18 cellular contexts compared by ENCODE assay signal in genomic region chr19:32309711-32310390, GRCh38. TPM values are rescaled to one million over a fixed set of nuclear protein-coding genes. Genes with fewer than 3 reads are reported as not detected.
DNase-seq lines count a peak whose midpoint lies in the region; ATAC-seq and TF ChIP-seq lines count a peak whose summit lies in the region.
"Had no signal": no experiment of that assay in that cellular context is flagged by ENCODE, and none has a peak within 500 bp of the region (broad histone marks: within the 10 kb centered on the region; RNA-seq: fewer than 3 reads in every experiment).

No MANE protein-coding gene starts in this region.

- peak; percentile 33; the same call in 1 of the 2 replicates for ATAC-seq in WTC11
- ATAC-seq in CD4-positive, alpha-beta T cell (ENCODE audit: poor library complexity), result no peak

- H4K20me1 ChIP-seq in neural progenitor cell (ENCODE audit: low read depth), result no peaks in the 10 kb centered on the region

- peak; percentile 23 for DNase-seq in AG08396 (ENCODE audit: low spot score)
- peak; percentile 45 for DNase-seq in Calu3
- DNase-seq in WTC11 (ENCODE audit: low spot score), result no peak
- DNase-seq in neural progenitor cell (ENCODE audit: low spot score), result no peak
- no peak for DNase-seq in CD4-positive, alpha-beta T cell
- DNase-seq in brain microvascular endothelial cell, result no peak
- DNase-seq in stimulated activated CD4-positive, alpha-beta T cell treated with anti-CD3 and anti-CD28 coated beads, Interleukin-12 subunit alpha, Interleukin-12 subunit beta, amount 100 ng/mL, for 4 hours, result no peak
- DNase-seq: Caco-2; DMS79; MM.1S; NCI-H1417 treated with DMSO at 0.1 percent for 48 hours; NCI-H2029; NCI-H524 treated with DMSO at 0.1 percent for 48 hours; NK-92 treated with Interleukin-12 subunit alpha and Interleukin-12 subunit beta, amount 100 ng/mL, for 24 hours; OCI-M1; RPMI8226 had no signal

- H3K4me2 ChIP-seq in neural progenitor cell, result no peak overlapping the region

- H3K36me3 Mint-ChIP-seq in Calu3 (ENCODE audit: insufficient read depth, unreplicated experiment), result no peaks in the 10 kb centered on the region
- H3K36me3 Mint-ChIP-seq in WTC11, result no peaks in the 10 kb centered on the region
- H3K36me3 Mint-ChIP-seq in neural progenitor cell, result no peaks in the 10 kb centered on the region
- no peaks in the 10 kb centered on the region for H3K36me3 Mint-ChIP-seq in CD4-positive, alpha-beta T cell (ENCODE audit: low read depth)
- H3K36me3 Mint-ChIP-seq: CD14-positive monocyte had no signal

- H3K36me3 ChIP-seq in neural progenitor cell (no peaks in the 10 kb centered on the region), brain microvascular endothelial cell (replicated peaks) (no peaks in the 10 kb centered on the region)
- H3K36me3 ChIP-seq: SJSA1 had no signal

- no peak overlapping the region for H3K27ac Mint-ChIP-seq in Calu3 (ENCODE audit: unreplicated experiment)
- peak overlapping the region; percentile 89 for H3K27ac Mint-ChIP-seq in WTC11
- peak overlapping the region; percentile 59 for H3K27ac Mint-ChIP-seq in neural progenitor cell
- H3K27ac Mint-ChIP-seq in CD4-positive, alpha-beta T cell, result no peak overlapping the region
- H3K27ac Mint-ChIP-seq: CD14-positive monocyte had no signal

- H3K9me3 ChIP-seq in neural progenitor cell (ENCODE audit: low read depth), result no peaks in the 10 kb centered on the region
- H3K9me3 ChIP-seq in CD4-positive, alpha-beta T cell (ENCODE audit: control insufficient read depth, low read length), result no peaks in the 10 kb centered on the region
- H3K9me3 ChIP-seq: Caco-2, SJSA1 had no signal

- no peak overlapping the region for H2AFZ ChIP-seq in neural progenitor cell (replicated peaks)

- POLR2A ChIA-PET in WTC11 (lab: Charles Lee), result interaction anchor here (0.5 kb wide), 1 partner anchor 239 kb away, joined by 6 read pairs; no protein-coding TSS in a partner anchor
- POLR2A ChIA-PET in CD4-positive, alpha-beta T cell (lab: Charles Lee), result no interaction called here

- H3K4me3 ChIP-seq in neural progenitor cell (no peak overlapping the region), brain microvascular endothelial cell (ENCODE audit: low read depth, low read length) (no peak overlapping the region)
- H3K4me3 ChIP-seq: SJSA1 had no signal

- BruUV-seq in Calu3 (replicated peaks; lab: Mats Ljungman, UMichigan), result no TSS peak

- H3K27ac ChIP-seq in neural progenitor cell (no peak overlapping the region), brain microvascular endothelial cell (no peak overlapping the region)
- H3K27ac ChIP-seq in CD4-positive, alpha-beta T cell (ENCODE audit: low read depth, low read length), result no peak overlapping the region
- H3K27ac ChIP-seq: SJSA1 had no signal

- intact Hi-C loops in Calu3 (cut with micrococcal nuclease; ENCODE audit: unreplicated experiment), result no loop called here
- intact Hi-C loops in CD4-positive, alpha-beta T cell (cut with DNase I, micrococcal nuclease), result no loop called here

- H3K4me3 Mint-ChIP-seq in Calu3 (ENCODE audit: low read depth, unreplicated experiment), result peak overlapping the region; percentile 58
- H3K4me3 Mint-ChIP-seq in WTC11, result no peak overlapping the region
- H3K4me3 Mint-ChIP-seq in neural progenitor cell, result no peak overlapping the region
- no peak overlapping the region for H3K4me3 Mint-ChIP-seq in CD4-positive, alpha-beta T cell

- H3K27me3 Mint-ChIP-seq in Calu3 (ENCODE audit: unreplicated experiment), result peaks cover 89% of the 10 kb centered on the region
- H3K27me3 Mint-ChIP-seq in WTC11 (ENCODE audit: low read depth), result no peaks in the 10 kb centered on the region
- no peaks in the 10 kb centered on the region for H3K27me3 Mint-ChIP-seq in neural progenitor cell (ENCODE audit: insufficient read depth, low read depth)
- peaks cover 51% of the 10 kb centered on the region for H3K27me3 Mint-ChIP-seq in CD4-positive, alpha-beta T cell

- H3K4me1 Mint-ChIP-seq in Calu3 (ENCODE audit: low read depth, unreplicated experiment), result peaks cover 10% of the 10 kb centered on the region
- H3K4me1 Mint-ChIP-seq in WTC11, result peaks cover 35% of the 10 kb centered on the region
- peaks cover 23% of the 10 kb centered on the region for H3K4me1 Mint-ChIP-seq in neural progenitor cell
- no peaks in the 10 kb centered on the region for H3K4me1 Mint-ChIP-seq in CD4-positive, alpha-beta T cell (ENCODE audit: low read depth)
- H3K4me1 Mint-ChIP-seq: CD14-positive monocyte had no signal

- H3K9me3 Mint-ChIP-seq in Calu3 (ENCODE audit: low read depth, unreplicated experiment), result no peaks in the 10 kb centered on the region
- no peaks in the 10 kb centered on the region for H3K9me3 Mint-ChIP-seq in WTC11
- no peaks in the 10 kb centered on the region for H3K9me3 Mint-ChIP-seq in neural progenitor cell
- no peaks in the 10 kb centered on the region for H3K9me3 Mint-ChIP-seq in CD4-positive, alpha-beta T cell

- H3K27me3 ChIP-seq in neural progenitor cell (no peaks in the 10 kb centered on the region), brain microvascular endothelial cell (replicated peaks) (no peaks in the 10 kb centered on the region)
- H3K27me3 ChIP-seq in CD4-positive, alpha-beta T cell (ENCODE audit: control insufficient read depth, insufficient read depth, low read length), result peaks cover 13% of the 10 kb centered on the region
- H3K27me3 ChIP-seq: SJSA1 had no signal

- no peaks in the 10 kb centered on the region for H3K79me2 ChIP-seq in neural progenitor cell (ENCODE audit: low read depth)

- in situ Hi-C loops in brain microvascular endothelial cell (cut with HindIII; ENCODE audit: low pct_ligation_motif_present, low sequenced_read_pairs), result no loop called here

- CTCF ChIA-PET in Calu3 (lab: Charles Lee), result interaction anchor here (1.2 kb wide), 1 partner anchor 9 kb away, joined by 4 read pairs; no protein-coding TSS in a partner anchor
- CTCF ChIA-PET in WTC11 (lab: Charles Lee), result interaction anchor here (1.3 kb wide), 1 partner anchor 9 kb away, joined by 8 read pairs; no protein-coding TSS in a partner anchor
- CTCF ChIA-PET in CD4-positive, alpha-beta T cell (lab: Charles Lee), result no interaction called here

- H3F3A ChIP-seq in neural progenitor cell (ENCODE audit: low read depth), result no peaks in the 10 kb centered on the region

- TF ChIP-seq CTCF in Calu3 (IDR thresholded peaks at IDR 0.05; ENCODE audit: unreplicated experiment) (no peak), WTC11 (IDR thresholded peaks at IDR 0.05) (no peak), neural progenitor cell (IDR thresholded peaks at IDR 0.05) (no peak), brain microvascular endothelial cell (IDR thresholded peaks at IDR 0.05; ENCODE audit: low read depth, low read length, missing control alignments) (no peak)
- no peak for TF ChIP-seq CTCF in CD4-positive, alpha-beta T cell (IDR thresholded peaks at IDR 0.05)

- H3K9ac ChIP-seq in neural progenitor cell, result no peak overlapping the region

- no peaks in the 10 kb centered on the region for H3K4me1 ChIP-seq in neural progenitor cell
- H3K4me1 ChIP-seq: Caco-2, SJSA1 had no signal

TF ChIP-seq in WTC11, 78 proteins besides CTCF, POLR2A, EP300 and RAD21 (continues in another document):
- TF ChIP-seq ZMAT4 (CRISPR knock-in tag; IDR thresholded peaks at IDR 0.05) (no peak), MAX (CRISPR knock-in tag; IDR thresholded peaks at IDR 0.05) (no peak), ZNF281 (CRISPR knock-in tag; IDR thresholded peaks at IDR 0.05) (no peak), KAT7 (CRISPR knock-in tag; IDR thresholded peaks at IDR 0.05; ENCODE audit: borderline replicate concordance) (no peak), RORB (CRISPR knock-in tag; IDR thresholded peaks at IDR 0.05) (no peak), CBFB (CRISPR knock-in tag; IDR thresholded peaks at IDR 0.05; ENCODE audit: low read depth) (no peak)

RNA-seq across cellular contexts. Expression of gene ZNF507, which starts 35.6 kb away (rescaled TPM):
- total RNA-seq in Calu3 (2022) (31.5 and 34.0 TPM in 2 replicates), WTC11 (2021) (25.7 to 27.6 TPM (median 26.4 TPM) in 3 replicates), neural progenitor cell (ENCODE audit: low replicate concordance) (13.0 and 22.4 TPM in 2 replicates)
- 10 to 100 TPM; 30.4 to 31.3 TPM for total RNA-seq in CD4-positive, alpha-beta T cell

Comparison
In these comparisons a context has a peak if more than half of its experiments do, and no peak if none do; other contexts are left out.
1. DNase-seq: peak in AG08396 (single experiment) and Calu3 (single experiment); none in WTC11 (single experiment), neural progenitor cell (single experiment), CD4-positive, alpha-beta T cell (0 of 10), brain microvascular endothelial cell (single experiment) and stimulated activated CD4-positive, alpha-beta T cell treated with anti-CD3 and anti-CD28 coated beads, Interleukin-12 subunit alpha, Interleukin-12 subunit beta, amount 100 ng/mL, for 4 hours (single experiment).
2. H3K27ac Mint-ChIP-seq: peak in WTC11 (single experiment) and neural progenitor cell (single experiment); none in Calu3 (single experiment) and CD4-positive, alpha-beta T cell (single experiment).